ENCODE assay signal across 1 cellular context in genomic region chr17:30220414-30220813, GRCh38.
TF ChIP-seq lines count a peak whose summit lies in the region.

No MANE protein-coding gene starts in this region.

TF ChIP-seq in HepG2, 621 proteins besides CTCF, POLR2A, EP300 and RAD21:
- TF ChIP-seq ZNF512 (CRISPR knock-in tag; IDR thresholded peaks at IDR 0.05), result no peak
- TF ChIP-seq ZNF446 (CRISPR knock-in tag; IDR thresholded peaks at IDR 0.05), result no peak
- no peak for TF ChIP-seq RORA (CRISPR knock-in tag; IDR thresholded peaks at IDR 0.05)
- TF ChIP-seq TBX2 (CRISPR knock-in tag; IDR thresholded peaks at IDR 0.05; ENCODE audit: borderline replicate concordance), result no peak
- TF ChIP-seq SALL1 (CRISPR knock-in tag; IDR thresholded peaks at IDR 0.05), result peak; percentile 29; the same call in 1 of the 2 replicates
- TF ChIP-seq ZNF260 (CRISPR knock-in tag; IDR thresholded peaks at IDR 0.05; ENCODE audit: borderline replicate concordance, low read depth), result no peak
- TF ChIP-seq ZNF205 (CRISPR knock-in tag; IDR thresholded peaks at IDR 0.05), result no peak
- no peak for TF ChIP-seq FOXA3 (CRISPR knock-in tag; IDR thresholded peaks at IDR 0.05)
